8 cellular contexts compared by ENCODE assay signal in the genomic region with DNA sequence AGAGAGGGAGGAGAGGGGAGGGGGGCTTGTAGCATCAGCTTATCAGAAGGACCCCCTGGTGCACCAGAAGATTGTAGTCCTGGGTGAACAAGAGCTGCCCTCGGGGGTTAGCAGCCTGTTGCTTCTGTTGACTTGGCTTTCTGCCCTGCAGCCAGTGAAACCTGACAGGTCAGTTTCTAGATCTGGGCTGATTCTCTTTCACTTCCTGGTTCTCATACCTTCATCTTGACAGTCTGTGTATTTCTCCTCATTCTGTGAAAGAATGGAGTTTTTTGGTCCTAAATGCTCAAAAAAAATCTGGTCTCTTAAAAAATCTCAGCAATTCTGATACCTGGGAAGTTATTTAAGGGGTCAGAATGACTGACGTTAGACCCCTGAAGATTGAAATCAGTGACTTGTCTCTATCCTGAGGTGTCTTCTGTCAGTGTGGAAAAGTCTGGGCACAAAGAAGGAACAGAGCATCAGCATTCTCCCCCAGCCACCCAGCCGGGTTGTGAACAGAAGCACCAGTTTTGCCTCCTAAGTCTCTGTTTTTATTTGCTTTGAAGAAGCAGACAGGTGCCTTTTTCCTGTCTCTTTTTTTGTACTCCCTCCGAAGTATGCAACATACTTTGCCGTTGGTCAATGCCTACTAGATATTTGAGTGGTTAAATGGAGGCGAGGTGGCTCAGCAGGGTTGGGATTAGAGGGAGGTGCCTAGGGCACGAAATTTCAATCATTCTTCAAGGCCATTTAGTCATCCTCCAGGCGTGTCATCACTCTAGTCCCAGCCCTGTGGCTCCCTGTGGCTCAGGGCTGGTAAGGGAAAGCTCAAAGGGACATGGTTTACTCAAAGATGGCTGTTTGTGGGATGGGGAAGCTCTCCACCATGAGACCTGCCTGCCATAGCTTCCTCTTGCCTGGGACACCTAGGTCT. TPM values are rescaled to one million over a fixed set of nuclear protein-coding genes. Genes with fewer than 3 reads are reported as not detected.
A peak's percentile ranks its signal among the peaks of the same experiment; 100 is the strongest.
DNase-seq lines count a peak whose midpoint lies in the region; ATAC-seq, FAIRE-seq and TF ChIP-seq lines count a peak whose summit lies in the region.

No MANE protein-coding gene starts in this region.

- TF ChIP-seq CTCF in GM12878 (IDR thresholded peaks at IDR 0.05 in 2 of 3, conservative IDR thresholded peaks at IDR 0.05 in 1 of 3; ENCODE audit: control insufficient read depth in 2 of 3, extremely low read depth in 1 of 3, insufficient read depth in 1 of 3, low read depth in 3 of 3, low read length in 3 of 3), result no peak

- no peaks in the 10 kb centered on the region for H4K20me1 ChIP-seq in GM12878 (ENCODE audit: control insufficient read depth, insufficient read depth)

- SMC1A ChIA-PET in GM12878 (lab: Charles Lee; ENCODE audit: uncharacterized antibody, unreplicated experiment), result interaction anchor here (0.8 to 18.1 kb wide), 11 partner anchors 9 to 241 kb away, joined by 3 to 254 read pairs (median 5); a partner anchor contains a TSS

- ATAC-seq in HG02623 (IDR thresholded peaks at IDR 0.05; ENCODE audit: unreplicated experiment) (peak; percentile 46), GM12878 (peak; percentile 73)

- peak; percentile 94 for FAIRE-seq in GM12878 (lab: Jason Lieb, UNC)

- H3K36me3 ChIP-seq in GM12878 (ENCODE audit: control insufficient read depth in 2 of 2, insufficient read depth in 2 of 2, low read length in 1 of 2) (peaks cover 4 to 17% of the 10 kb centered on the region in 2 experiments), skeletal muscle satellite cell (ENCODE audit: insufficient read depth, low read length) (no peaks in the 10 kb centered on the region)

- no peaks in the 10 kb centered on the region; the same call in 2 of the 3 replicates for H3K9me3 ChIP-seq in GM12878 (replicated peaks; ENCODE audit: control insufficient read depth, insufficient read depth, low read length)
- H3K9me3 ChIP-seq in skeletal muscle satellite cell (replicated peaks; ENCODE audit: low read length), result no peaks in the 10 kb centered on the region

- H3K4me1 ChIP-seq in GM12878 (ENCODE audit: control insufficient read depth, insufficient read depth, low read length) (peaks cover 84% of the 10 kb centered on the region), skeletal muscle satellite cell (ENCODE audit: control insufficient read depth, insufficient read depth, low read length) (peaks cover 20% of the 10 kb centered on the region)

- peak overlapping the region; percentile 77 for H3K9ac ChIP-seq in GM12878 (ENCODE audit: control insufficient read depth, insufficient read depth, low read length)
- no peak overlapping the region for H3K9ac ChIP-seq in skeletal muscle satellite cell (ENCODE audit: low read depth, low read length)

- no peaks in the 10 kb centered on the region for H3K27me3 Mint-ChIP-seq in activated CD4-positive, alpha-beta T cell treated with anti-CD3 and anti-CD28 coated beads, Interleukin-2, amount 10 ng/mL, durations not matched to agents 7 days and 5 days
- H3K27me3 Mint-ChIP-seq in activated CD4-positive, alpha-beta T cell treated with anti-CD3 and anti-CD28 coated beads, Interleukin-2, amount 10 ng/mL, durations not matched to agents 24 days and 14 days, result no peaks in the 10 kb centered on the region

- H3K4me3 ChIP-seq in GM12878 (peak overlapping the region; percentile 31; the same call in 1 of the 2 replicates), skeletal muscle satellite cell (ENCODE audit: low read length) (no peak overlapping the region)

- intact Hi-C loops in activated CD4-positive, alpha-beta T cell treated with anti-CD3 and anti-CD28 coated beads, Interleukin-2, amount 10 ng/mL, durations not matched to agents 24 days and 14 days (cut with micrococcal nuclease), result no loop called here
- intact Hi-C loops in GM12878 (cut with micrococcal nuclease; ENCODE audit: unreplicated experiment), result loop anchor here (1.0 to 5.0 kb wide), 4 partner anchors 23 to 222 kb away; a partner anchor contains a TSS

- H3K27me3 ChIP-seq in GM12878 (replicated peaks in 1 of 2; ENCODE audit: control insufficient read depth in 2 of 2, insufficient read depth in 2 of 2, low read length in 1 of 2) (no peaks in the 10 kb centered on the region), skeletal muscle satellite cell (ENCODE audit: control insufficient read depth, insufficient read depth, low read length) (no peaks in the 10 kb centered on the region)

- no peak for DNase-seq in activated CD4-positive, alpha-beta T cell treated with anti-CD3 and anti-CD28 coated beads, Interleukin-2, amount 10 ng/mL, durations not matched to agents 7 days and 5 days
- DNase-seq in activated CD4-positive, alpha-beta T cell treated with anti-CD3 and anti-CD28 coated beads, Interleukin-2, amount 10 ng/mL, durations not matched to agents 24 days and 14 days, result no peak
- DNase-seq in NCI-H1092 treated with DMSO at 0.1 percent for 48 hours (lab: John Stamatoyannopoulos, UW) (peak; percentile 30), GM12878 (ENCODE audit: low read depth, low spot score) (peak; percentile 90), HEK293T (ENCODE audit: extremely low spot score) (no peak), NCI-H1048 (lab: John Stamatoyannopoulos, UW) (no peak)

- TF ChIP-seq RAD21 in GM12878 (IDR thresholded peaks at IDR 0.05; ENCODE audit: insufficient read depth, low read depth, low read length), result no peak

- in situ Hi-C loops in GM12878 (cut with MboI), result no loop called here

- peak; percentile 39; the same call in 1 of the 2 replicates for TF ChIP-seq POLR2A in GM12878 (IDR thresholded peaks at IDR 0.05; ENCODE audit: low read depth, low read length)

- H3K4me1 Mint-ChIP-seq in activated CD4-positive, alpha-beta T cell treated with anti-CD3 and anti-CD28 coated beads, Interleukin-2, amount 10 ng/mL, durations not matched to agents 7 days and 5 days, result peaks cover 59% of the 10 kb centered on the region
- H3K4me1 Mint-ChIP-seq in activated CD4-positive, alpha-beta T cell treated with anti-CD3 and anti-CD28 coated beads, Interleukin-2, amount 10 ng/mL, durations not matched to agents 24 days and 14 days, result peaks cover 37% of the 10 kb centered on the region

- RAD21 ChIA-PET in GM12878 (lab: Charles Lee; ENCODE audit: unreplicated experiment), result interaction anchor here (0.8 to 8.2 kb wide), 8 partner anchors 10 to 243 kb away, joined by 3 to 149 read pairs (median 17); a partner anchor contains a TSS

- peak in 1 of 2 experiments; percentile 72; a peak in 1 of 4 replicates for TF ChIP-seq EP300 in GM12878 (IDR thresholded peaks at IDR 0.05; ENCODE audit: borderline replicate concordance in 1 of 2, control insufficient read depth in 1 of 2, low read depth in 2 of 2, low read length in 2 of 2)

- no peak overlapping the region for H3K4me3 Mint-ChIP-seq in activated CD4-positive, alpha-beta T cell treated with anti-CD3 and anti-CD28 coated beads, Interleukin-2, amount 10 ng/mL, durations not matched to agents 7 days and 5 days
- no peak overlapping the region for H3K4me3 Mint-ChIP-seq in activated CD4-positive, alpha-beta T cell treated with anti-CD3 and anti-CD28 coated beads, Interleukin-2, amount 10 ng/mL, durations not matched to agents 24 days and 14 days

- peaks cover 61% of the 10 kb centered on the region for H3K79me2 ChIP-seq in GM12878 (ENCODE audit: control insufficient read depth, insufficient read depth, low read length)

- WGBS in GM12878 (ENCODE audit: insufficient coverage, insufficient replicate concordance, low lambda C conversion rate, missing lambda C conversion rate), result 15% methylated on average over 8 of the region's 8 CpGs

- H2AFZ ChIP-seq in GM12878 (ENCODE audit: control insufficient read depth, low read depth, low read length), result peak overlapping the region; percentile 64

- CTCF ChIA-PET in activated CD4-positive, alpha-beta T cell treated with anti-CD3 and anti-CD28 coated beads, Interleukin-2, amount 10 ng/mL, durations not matched to agents 7 days and 5 days (lab: Charles Lee), result interaction anchor here (0.9 to 1.8 kb wide), 2 partner anchors 9 to 24 kb away, joined by 3 to 7 read pairs; a partner anchor contains a TSS
- CTCF ChIA-PET in GM12878 (lab: Yijun Ruan, JAX), result interaction anchor here (0.9 to 5.6 kb wide), 10 partner anchors 10 to 152 kb away, joined by 3 to 66 read pairs (median 6); no protein-coding TSS in a partner anchor
- CTCF ChIA-PET in HEK293T (lab: Yijun Ruan, JAX), result no interaction called here

- H3K27ac Mint-ChIP-seq in activated CD4-positive, alpha-beta T cell treated with anti-CD3 and anti-CD28 coated beads, Interleukin-2, amount 10 ng/mL, durations not matched to agents 7 days and 5 days, result peak overlapping the region; percentile 34
- no peak overlapping the region for H3K27ac Mint-ChIP-seq in activated CD4-positive, alpha-beta T cell treated with anti-CD3 and anti-CD28 coated beads, Interleukin-2, amount 10 ng/mL, durations not matched to agents 24 days and 14 days

- peak overlapping the region; percentile 96 for H3K4me2 ChIP-seq in GM12878 (ENCODE audit: control insufficient read depth, insufficient read depth)
- H3K4me2 ChIP-seq in skeletal muscle satellite cell (ENCODE audit: low read length), result peak overlapping the region; percentile 60

- H3K27ac ChIP-seq in GM12878 (ENCODE audit: control insufficient read depth, insufficient read depth), result peak overlapping the region; percentile 89

- TSS peak; percentile 38 for BruUV-seq in GM12878 (replicated peaks; lab: Mats Ljungman, UMichigan)

- peaks cover 40% of the 10 kb centered on the region for H3K36me3 Mint-ChIP-seq in activated CD4-positive, alpha-beta T cell treated with anti-CD3 and anti-CD28 coated beads, Interleukin-2, amount 10 ng/mL, durations not matched to agents 7 days and 5 days (ENCODE audit: low read depth)
- peaks cover 27% of the 10 kb centered on the region for H3K36me3 Mint-ChIP-seq in activated CD4-positive, alpha-beta T cell treated with anti-CD3 and anti-CD28 coated beads, Interleukin-2, amount 10 ng/mL, durations not matched to agents 24 days and 14 days (ENCODE audit: low read depth)

- no peaks in the 10 kb centered on the region for H3K9me3 Mint-ChIP-seq in activated CD4-positive, alpha-beta T cell treated with anti-CD3 and anti-CD28 coated beads, Interleukin-2, amount 10 ng/mL, durations not matched to agents 7 days and 5 days
- H3K9me3 Mint-ChIP-seq in activated CD4-positive, alpha-beta T cell treated with anti-CD3 and anti-CD28 coated beads, Interleukin-2, amount 10 ng/mL, durations not matched to agents 24 days and 14 days, result no peaks in the 10 kb centered on the region

- POLR2A ChIA-PET in activated CD4-positive, alpha-beta T cell treated with anti-CD3 and anti-CD28 coated beads, Interleukin-2, amount 10 ng/mL, durations not matched to agents 7 days and 5 days (lab: Charles Lee), result no interaction called here
- POLR2A ChIA-PET in GM12878 (lab: Charles Lee) (interaction anchor here (0.5 to 7.1 kb wide), 13 partner anchors 9 to 143 kb away, joined by 3 to 95 read pairs (median 5); a partner anchor contains a TSS), HEK293T (lab: Yijun Ruan, JAX) (no interaction called here)

RNA-seq across cellular contexts. Expression of a gene that starts 24.0 kb away (rescaled TPM):
- 10 to 100 TPM; 14.8 to 16.7 TPM for total RNA-seq in activated CD4-positive, alpha-beta T cell treated with anti-CD3 and anti-CD28 coated beads, Interleukin-2, amount 10 ng/mL, durations not matched to agents 7 days and 5 days
- total RNA-seq in activated CD4-positive, alpha-beta T cell treated with anti-CD3 and anti-CD28 coated beads, Interleukin-2, amount 10 ng/mL, durations not matched to agents 24 days and 14 days, result 4.8 and 5.8 TPM in 2 replicates
- total RNA-seq in GM12878 (2013; cell fraction: nucleolus; rRNA removed), result 8.1 and 9.1 TPM in 2 replicates
- total RNA-seq in GM12878 (2014; rRNA removed) (7.4 and 8.2 TPM in 2 replicates), GM12878 (2014; rRNA removed; fragmentation: Illumina TruSeq; extraction: Trizol) (7.6 TPM in 2 replicates), GM12878 (2021) (10.4 and 10.5 TPM in 2 replicates)
- 4.6 TPM for polyA plus RNA-seq in GM12878 (2011; ENCODE audit: low read depth)
- polyA plus RNA-seq in GM12878 (2011; rRNA removed) (14.9 and 15.8 TPM in 2 replicates), GM12878 (2014; fragmentation: Illumina TruSeq; extraction: Trizol) (10.2 and 10.3 TPM in 2 replicates), GM12878 (2014; fragmentation: Nextera tagmentation; extraction: Ambion mirVana) (1 to 10 TPM; 2.2 to 2.3 TPM), GM12878 (2014; rRNA removed) (8.0 and 8.6 TPM in 2 replicates), GM12878 (2016; fragmentation: Nextera tagmentation; extraction: Ambion mirVana) (1 to 10 TPM in 1 of 2 experiments, under 1 TPM in 1; 0.87 to 2.6 TPM)
- 14.2 and 15.3 TPM in 2 replicates for polyA plus RNA-seq in GM12878 (2011; cell fraction: cytosol; rRNA removed)
- 8.1 and 8.8 TPM in 2 replicates for polyA plus RNA-seq in GM12878 (2011; cell fraction: nucleus; rRNA removed)
- polyA plus RNA-seq in GM12878 (2012), result 6.8 and 9.1 TPM in 2 replicates
- polyA minus RNA-seq in GM12878 (2011; rRNA and poly(A)+ RNA removed), result 16.4 and 18.6 TPM in 2 replicates
- 4.9 and 7.1 TPM in 2 replicates for polyA minus RNA-seq in GM12878 (2011; cell fraction: cytosol; rRNA and poly(A)+ RNA removed)
- polyA minus RNA-seq in GM12878 (2011; cell fraction: nucleus; rRNA and poly(A)+ RNA removed), result 4.0 and 7.4 TPM in 2 replicates
- total RNA-seq in skeletal muscle satellite cell (2012; rRNA removed), result under 0.01 and 1.7 TPM in 2 replicates

Comparison
In these comparisons a context has a peak if more than half of its experiments do, and no peak if none do; other contexts are left out.
1. DNase-seq: peak in NCI-H1092 treated with DMSO at 0.1 percent for 48 hours (single experiment) and GM12878 (single experiment); none in activated CD4-positive, alpha-beta T cell treated with anti-CD3 and anti-CD28 coated beads, Interleukin-2, amount 10 ng/mL, durations not matched to agents 7 days and 5 days (single experiment), activated CD4-positive, alpha-beta T cell treated with anti-CD3 and anti-CD28 coated beads, Interleukin-2, amount 10 ng/mL, durations not matched to agents 24 days and 14 days (single experiment), HEK293T (single experiment) and NCI-H1048 (single experiment).